ENCODE assay signal across 19 cellular contexts in genomic region chr2:197034292-197034691, GRCh38.
DNase-seq lines count a peak whose midpoint lies in the region; ATAC-seq and TF ChIP-seq lines count a peak whose summit lies in the region.
"Had no signal": no experiment of that assay in that cellular context is flagged by ENCODE, and none has a peak within 500 bp of the region (broad histone marks: within the 10 kb centered on the region; RNA-seq: fewer than 3 reads in every experiment).

No MANE protein-coding gene starts in this region.

- H3K4me1 Mint-ChIP-seq in natural killer cell treated with Interleukin-12 subunit alpha and Interleukin-12 subunit beta and Interleukin-15 and Interleukin-18, amount 100 ng/mL, for 72 hours (ENCODE audit: low read depth in 2 of 2), result peaks cover 40 to 46% of the 10 kb centered on the region in 2 donors
- peaks cover 24 to 34% of the 10 kb centered on the region in 2 donors for H3K4me1 Mint-ChIP-seq in natural killer cell
- H3K4me1 Mint-ChIP-seq in activated T-helper 17 cell treated with anti-CD3 and anti-CD28 coated beads, Interleukin-2, amount 50 U/mL, for 72 hours, result peaks cover 24% of the 10 kb centered on the region
- peaks cover 27 to 78% (median 57%) of the 10 kb centered on the region in 7 donors for H3K4me1 Mint-ChIP-seq in naive thymus-derived CD4-positive, alpha-beta T cell
- H3K4me1 Mint-ChIP-seq: CD14-positive monocyte, H9 had no signal

- H3K27me3 Mint-ChIP-seq in natural killer cell treated with Interleukin-12 subunit alpha and Interleukin-12 subunit beta and Interleukin-15 and Interleukin-18, amount 100 ng/mL, for 72 hours, result no peaks in the 10 kb centered on the region
- no peaks in the 10 kb centered on the region for H3K27me3 Mint-ChIP-seq in natural killer cell (ENCODE audit: low read depth in 2 of 2)
- H3K27me3 Mint-ChIP-seq in activated T-helper 17 cell treated with anti-CD3 and anti-CD28 coated beads, Interleukin-2, amount 50 U/mL, for 72 hours, result no peaks in the 10 kb centered on the region
- no peaks in the 10 kb centered on the region for H3K27me3 Mint-ChIP-seq in naive thymus-derived CD4-positive, alpha-beta T cell

- no peaks in the 10 kb centered on the region for H3K27me3 ChIP-seq in naive thymus-derived CD4-positive, alpha-beta T cell (ENCODE audit: control insufficient read depth in 2 of 2, insufficient read depth in 2 of 2, low read length in 2 of 2)
- H3K27me3 ChIP-seq in esophagus squamous epithelium, result no peaks in the 10 kb centered on the region

- no peak overlapping the region for H3K4me3 ChIP-seq in naive thymus-derived CD4-positive, alpha-beta T cell (ENCODE audit: low read length)
- no peak overlapping the region for H3K4me3 ChIP-seq in esophagus squamous epithelium

- H3K4me1 ChIP-seq in naive thymus-derived CD4-positive, alpha-beta T cell (ENCODE audit: control insufficient read depth in 2 of 2, insufficient read depth in 2 of 2, low read length in 2 of 2), result peaks cover 5 to 16% of the 10 kb centered on the region in 2 donors
- no peaks in the 10 kb centered on the region for H3K4me1 ChIP-seq in esophagus squamous epithelium

- TF ChIP-seq CTCF in natural killer cell (IDR thresholded peaks at IDR 0.05), result no peak
- TF ChIP-seq CTCF in esophagus squamous epithelium (IDR thresholded peaks at IDR 0.05), result no peak

- no peak overlapping the region for H3K27ac ChIP-seq in naive thymus-derived CD4-positive, alpha-beta T cell (ENCODE audit: low read depth, low read length)
- H3K27ac ChIP-seq in esophagus squamous epithelium, result no peak overlapping the region
- H3K27ac ChIP-seq: KMS-11 had no signal

- H3K36me3 Mint-ChIP-seq in natural killer cell treated with Interleukin-12 subunit alpha and Interleukin-12 subunit beta and Interleukin-15 and Interleukin-18, amount 100 ng/mL, for 72 hours, result peaks cover 36% of the 10 kb centered on the region
- H3K36me3 Mint-ChIP-seq in natural killer cell, result peaks cover 7% of the 10 kb centered on the region
- H3K36me3 Mint-ChIP-seq in activated T-helper 17 cell treated with anti-CD3 and anti-CD28 coated beads, Interleukin-2, amount 50 U/mL, for 72 hours (ENCODE audit: low read depth), result peaks cover 91% of the 10 kb centered on the region
- H3K36me3 Mint-ChIP-seq in naive thymus-derived CD4-positive, alpha-beta T cell, result peaks cover 11 to 72% (median 65%) of the 10 kb centered on the region in 5 donors

- no peak overlapping the region for H3K4me3 Mint-ChIP-seq in natural killer cell treated with Interleukin-12 subunit alpha and Interleukin-12 subunit beta and Interleukin-15 and Interleukin-18, amount 100 ng/mL, for 72 hours
- H3K4me3 Mint-ChIP-seq in natural killer cell, result no peak overlapping the region
- H3K4me3 Mint-ChIP-seq in activated T-helper 17 cell treated with anti-CD3 and anti-CD28 coated beads, Interleukin-2, amount 50 U/mL, for 72 hours, result no peak overlapping the region
- H3K4me3 Mint-ChIP-seq in naive thymus-derived CD4-positive, alpha-beta T cell, result no peak overlapping the region
- H3K4me3 Mint-ChIP-seq: CD14-positive monocyte, H9 had no signal

- no peak for DNase-seq in natural killer cell treated with Interleukin-12 subunit alpha and Interleukin-12 subunit beta and Interleukin-15 and Interleukin-18, amount 100 ng/mL, for 72 hours (ENCODE audit: low spot score)
- DNase-seq in natural killer cell (no peak), SKM-1 (lab: John Stamatoyannopoulos, UW; ENCODE audit: unreplicated experiment) (no peak), esophagus squamous epithelium (lab: John Stamatoyannopoulos, UW) (no peak), activated gamma-delta T cell treated with Interleukin-2 at 50 U/mL for 16 hours (no peak)
- no peak for DNase-seq in naive thymus-derived CD4-positive, alpha-beta T cell
- DNase-seq: AML-193, Calu3, DMS53, H9, NCI-H146, NCI-H2081, NCI-H510A, NCI-H82, PC-3 had no signal

- CTCF ChIA-PET in naive thymus-derived CD4-positive, alpha-beta T cell (lab: Charles Lee), result interaction anchor here (0.6 kb wide), 1 partner anchor 364 kb away, joined by 3 read pairs; no protein-coding TSS in a partner anchor

- H3K9me3 Mint-ChIP-seq in natural killer cell treated with Interleukin-12 subunit alpha and Interleukin-12 subunit beta and Interleukin-15 and Interleukin-18, amount 100 ng/mL, for 72 hours, result peaks cover 4% of the 10 kb centered on the region
- no peaks in the 10 kb centered on the region for H3K9me3 Mint-ChIP-seq in natural killer cell
- no peaks in the 10 kb centered on the region for H3K9me3 Mint-ChIP-seq in activated T-helper 17 cell treated with anti-CD3 and anti-CD28 coated beads, Interleukin-2, amount 50 U/mL, for 72 hours
- peaks cover 0 to 4% (median 0%) of the 10 kb centered on the region in 11 donors for H3K9me3 Mint-ChIP-seq in naive thymus-derived CD4-positive, alpha-beta T cell
- H3K9me3 Mint-ChIP-seq: CD14-positive monocyte, H9 had no signal

- peaks cover 3 to 60% (median 11%) of the 10 kb centered on the region in 3 experiments for H3K36me3 ChIP-seq in naive thymus-derived CD4-positive, alpha-beta T cell (ENCODE audit: control insufficient read depth in 2 of 3, insufficient read depth in 3 of 3, low read length in 3 of 3)
- H3K36me3 ChIP-seq in esophagus squamous epithelium, result no peaks in the 10 kb centered on the region

- WGBS in esophagus squamous epithelium, 2 donors, result 82 to 84% methylated on average over 5 of the region's 5 CpGs

- H3K9me3 ChIP-seq in naive thymus-derived CD4-positive, alpha-beta T cell (ENCODE audit: control insufficient read depth in 2 of 3, low read length in 3 of 3), result no peaks in the 10 kb centered on the region
- H3K9me3 ChIP-seq in esophagus squamous epithelium, result no peaks in the 10 kb centered on the region

- POLR2A ChIA-PET in naive thymus-derived CD4-positive, alpha-beta T cell (lab: Charles Lee), result interaction anchor here (0.6 kb wide), 1 partner anchor 1227 kb away, joined by 3 read pairs; no protein-coding TSS in a partner anchor

- ATAC-seq in natural killer cell treated with Interleukin-12 subunit alpha and Interleukin-12 subunit beta and Interleukin-15 and Interleukin-18, amount 100 ng/mL, for 72 hours, result no peak
- no peak for ATAC-seq in natural killer cell
- no peak for ATAC-seq in activated T-helper 17 cell treated with anti-CD3 and anti-CD28 coated beads, Interleukin-2, amount 50 U/mL, for 72 hours (replicated peaks)
- ATAC-seq in naive thymus-derived CD4-positive, alpha-beta T cell, result no peak
- ATAC-seq: HepG2, PC-3 had no signal

- no peak for TF ChIP-seq POLR2A in esophagus squamous epithelium (IDR thresholded peaks at IDR 0.05)

- H3K27ac Mint-ChIP-seq in natural killer cell treated with Interleukin-12 subunit alpha and Interleukin-12 subunit beta and Interleukin-15 and Interleukin-18, amount 100 ng/mL, for 72 hours, result peak overlapping the region; percentile 27 to 30
- H3K27ac Mint-ChIP-seq in natural killer cell, result peak overlapping the region in 1 of 2 donors; percentile 42
- peak overlapping the region; percentile 29 for H3K27ac Mint-ChIP-seq in activated T-helper 17 cell treated with anti-CD3 and anti-CD28 coated beads, Interleukin-2, amount 50 U/mL, for 72 hours
- H3K27ac Mint-ChIP-seq in naive thymus-derived CD4-positive, alpha-beta T cell, result peak overlapping the region in 8 of 9 donors; percentile 67 to 84 (median 76)
- H3K27ac Mint-ChIP-seq: CD14-positive monocyte, H9 had no signal

- intact Hi-C loops in natural killer cell (cut with micrococcal nuclease) (no loop called here), esophagus squamous epithelium (cut with DNase I) (no loop called here)
- intact Hi-C loops in naive thymus-derived CD4-positive, alpha-beta T cell (cut with micrococcal nuclease), result no loop called here
